Comparison of ENCODE assay signal across 18 cellular contexts in genomic region chr10:103021897-103022286, GRCh38.
DNase-seq lines count a peak whose midpoint lies in the region; ATAC-seq, FAIRE-seq and TF ChIP-seq lines count a peak whose summit lies in the region.
"Had no signal": no experiment of that assay in that cellular context is flagged by ENCODE, and none has a peak within 500 bp of the region (broad histone marks: within the 10 kb centered on the region; RNA-seq: fewer than 3 reads in every experiment).

No MANE protein-coding gene starts in this region.

- FAIRE-seq in GM12892 (lab: Jason Lieb, UNC) = no peak
- FAIRE-seq: G401.6, GM12891, keratinocyte had no signal

- 24% methylated on average over 5 of the region's 5 CpGs for WGBS in mesenchymal stem cell
- WGBS in tibial nerve, 2 donors = 47 to 59% methylated on average over 5 of the region's 5 CpGs

- H3K23ac ChIP-seq in mesenchymal stem cell (ENCODE audit: low read length in 2 of 2) = no peak overlapping the region

- H3K9ac ChIP-seq in mesenchymal stem cell (ENCODE audit: low read length) = no peak overlapping the region

- ATAC-seq in HG02840 (IDR thresholded peaks at IDR 0.05; ENCODE audit: low FRiP score, unreplicated experiment) = no peak

- H2BK12ac ChIP-seq in mesenchymal stem cell (ENCODE audit: low read length in 2 of 2) = no peak overlapping the region

- TF ChIP-seq EP300 in tibial nerve (IDR thresholded peaks at IDR 0.05) = no peak

- DNase-seq in AG08396 (ENCODE audit: low spot score) (peak; percentile 61), OCI-M1 (lab: John Stamatoyannopoulos, UW) (peak; percentile 11), epithelial cell of proximal tubule (ENCODE audit: low read depth) (peak; percentile 44), mesenchymal stem cell (peak; percentile 91), amygdala (lab: John Stamatoyannopoulos, UW) (no peak), GM12892 (ENCODE audit: insufficient read length) (no peak), tibial nerve (ENCODE audit: low spot score in 2 of 2) (no peak)
- DNase-seq: activated CD4-positive, alpha-beta T cell treated with anti-CD3 and anti-CD28 coated beads for 1 hour; endodermal cell; HFFc6; NCI-H1417; NCI-H226; SHP77 had no signal

- H3K4me1 ChIP-seq in mesenchymal stem cell (ENCODE audit: control insufficient read depth, insufficient read depth, low read depth, low read length) (no peaks in the 10 kb centered on the region), tibial nerve (no peaks in the 10 kb centered on the region)

- H4K91ac ChIP-seq in mesenchymal stem cell (ENCODE audit: low read length) = no peak overlapping the region

- no peak overlapping the region for H2BK120ac ChIP-seq in mesenchymal stem cell (ENCODE audit: low read depth, low read length)

- H2BK5ac ChIP-seq in mesenchymal stem cell (ENCODE audit: low read depth, low read length, poor library complexity, severe bottlenecking) = no peak overlapping the region

- no peak for TF ChIP-seq CTCF in epithelial cell of proximal tubule (conservative IDR thresholded peaks at IDR 0.05; ENCODE audit: low read depth, low read length)
- no peak for TF ChIP-seq CTCF in tibial nerve (IDR thresholded peaks at IDR 0.05)

- H3K14ac ChIP-seq in mesenchymal stem cell (ENCODE audit: low read length in 2 of 2) = no peak overlapping the region

- H3K27ac ChIP-seq in mesenchymal stem cell (ENCODE audit: low read length, poor library complexity, severe bottlenecking) (no peak overlapping the region), tibial nerve (no peak overlapping the region)
- H3K27ac ChIP-seq: skin epidermis had no signal

- no peak overlapping the region for H3K4me2 ChIP-seq in mesenchymal stem cell (ENCODE audit: low read length, poor library complexity, severe bottlenecking)

- H3K36me3 ChIP-seq in mesenchymal stem cell (ENCODE audit: control insufficient read depth in 1 of 2, insufficient read depth in 2 of 2, low read depth in 1 of 2, low read length in 2 of 2) = no peaks in the 10 kb centered on the region
- H3K36me3 ChIP-seq in tibial nerve = no peaks in the 10 kb centered on the region

- no peak overlapping the region for H3K4me3 ChIP-seq in epithelial cell of proximal tubule (ENCODE audit: low read depth, low read length)
- H3K4me3 ChIP-seq in mesenchymal stem cell (ENCODE audit: insufficient read depth in 1 of 2, low read depth in 1 of 2, low read length in 2 of 2) = no peak overlapping the region
- no peak overlapping the region for H3K4me3 ChIP-seq in tibial nerve
- H3K4me3 ChIP-seq: skin epidermis had no signal

- H3K18ac ChIP-seq in mesenchymal stem cell (ENCODE audit: low read depth in 1 of 2, low read length in 2 of 2) = no peak overlapping the region

- no peak overlapping the region for H2AFZ ChIP-seq in mesenchymal stem cell (ENCODE audit: low read depth, low read length)

- no peak overlapping the region for H2BK15ac ChIP-seq in mesenchymal stem cell (ENCODE audit: low read depth, poor library complexity, severe bottlenecking)

- H3K9me3 ChIP-seq in mesenchymal stem cell (ENCODE audit: control insufficient read depth, low read length) (no peaks in the 10 kb centered on the region), tibial nerve (no peaks in the 10 kb centered on the region)

- no peak for TF ChIP-seq POLR2A in GM12892 (IDR thresholded peaks at IDR 0.05; ENCODE audit: low read depth, low read length)
- no peak for TF ChIP-seq POLR2A in tibial nerve (IDR thresholded peaks at IDR 0.05)

- no peak overlapping the region for H4K8ac ChIP-seq in mesenchymal stem cell (ENCODE audit: low read length)

- no peak overlapping the region for H3K4ac ChIP-seq in mesenchymal stem cell (ENCODE audit: low read depth in 1 of 2, low read length in 2 of 2)

- H2AK5ac ChIP-seq in mesenchymal stem cell (ENCODE audit: low read length, severe bottlenecking) = no peak overlapping the region

- H3K79me1 ChIP-seq in mesenchymal stem cell (replicated peaks; ENCODE audit: low read length, poor library complexity, severe bottlenecking) = no peaks in the 10 kb centered on the region

- H3K27me3 ChIP-seq in mesenchymal stem cell (ENCODE audit: control insufficient read depth in 1 of 2, insufficient read depth in 1 of 2, low read length in 2 of 2) (no peaks in the 10 kb centered on the region), tibial nerve (no peaks in the 10 kb centered on the region)

Comparison
In these comparisons a context has a peak if more than half of its experiments do, and no peak if none do; other contexts are left out.
1. DNase-seq: peak in AG08396 (single experiment), OCI-M1 (single experiment), epithelial cell of proximal tubule (single experiment) and mesenchymal stem cell (single experiment); none in amygdala (0 of 56), GM12892 (single experiment) and tibial nerve (0 of 2).